Comparison of ENCODE assay signal across 1 cellular context in genomic region chrX:56726609-56727008, GRCh38.
TF ChIP-seq lines count a peak whose summit lies in the region.

No MANE protein-coding gene starts in this region.

TF ChIP-seq in HCT116, 20 proteins besides CTCF, POLR2A, EP300 and RAD21 (continued from another document):
- TF ChIP-seq ZBTB33 (IDR thresholded peaks at IDR 0.05; ENCODE audit: extremely low read depth, insufficient replicate concordance, low read length) (no peak), REST (IDR thresholded peaks at IDR 0.05; ENCODE audit: low read depth) (no peak), ZFX (IDR thresholded peaks at IDR 0.05) (no peak), SIN3A (IDR thresholded peaks at IDR 0.05; ENCODE audit: low read depth) (no peak), FOSL1 (IDR thresholded peaks at IDR 0.05; ENCODE audit: low read depth) (no peak), ATF3 (IDR thresholded peaks at IDR 0.05) (no peak), JUND (IDR thresholded peaks at IDR 0.05) (no peak)
